Comparison of ENCODE assay signal across 8 cellular contexts in genomic region chr14:102437997-102438922, GRCh38.
A peak's percentile ranks its signal among the peaks of the same experiment; 100 is the strongest.
DNase-seq lines count a peak whose midpoint lies in the region; ATAC-seq and TF ChIP-seq lines count a peak whose summit lies in the region.

No MANE protein-coding gene starts in this region.

- peaks cover 2% of the 10 kb centered on the region for H3K36me3 Mint-ChIP-seq in activated CD4-positive, alpha-beta memory T cell treated with anti-CD3 and anti-CD28 coated beads, Interleukin-2, amount 10 ng/mL, durations not matched to agents 7 days and 5 days (ENCODE audit: low read depth)

- in situ Hi-C loops in HAP-1 (cut with MboI; ENCODE audit: low sequenced_read_pairs) = no loop called here

- ATAC-seq in lower lobe of right lung (peak; percentile 95 to 96), GM18858 (IDR thresholded peaks at IDR 0.05; ENCODE audit: unreplicated experiment) (no peak)

- H3K9me3 ChIP-seq in BE2C = no peaks in the 10 kb centered on the region
- no peaks in the 10 kb centered on the region for H3K9me3 ChIP-seq in HAP-1
- no peaks in the 10 kb centered on the region for H3K9me3 ChIP-seq in lower lobe of right lung

- peak; percentile 93 for DNase-seq in BE2C
- DNase-seq in HAP-1 (ENCODE audit: low spot score in 2 of 2) = peak; percentile 85 to 95
- DNase-seq in NCI-H526 treated with DMSO at 0.1 percent for 48 hours (lab: John Stamatoyannopoulos, UW) = peak; percentile 74
- peak; percentile 64 for DNase-seq in activated CD4-positive, alpha-beta memory T cell treated with anti-CD3 and anti-CD28 coated beads, Interleukin-2, amount 10 ng/mL, durations not matched to agents 7 days and 5 days
- DNase-seq in dorsolateral prefrontal cortex = peak; percentile 84 to 94 (median 90)
- peak; percentile 88 for DNase-seq in lower lobe of right lung
- DNase-seq in stimulated activated CD4-positive, alpha-beta T cell treated with anti-CD3 and anti-CD28 coated beads, Interleukin-4, amount 100 ng/mL, for 4 hours = peak; percentile 34 to 60

- H3K36me3 ChIP-seq in BE2C (peaks cover 6% of the 10 kb centered on the region; the same call in 1 of the 2 replicates), HAP-1 (replicated peaks) (peaks cover 11% of the 10 kb centered on the region; the same call in 1 of the 2 replicates), lower lobe of right lung (peaks cover 62% of the 10 kb centered on the region)

- H3K27me3 ChIP-seq in BE2C (no peaks in the 10 kb centered on the region), HAP-1 (ENCODE audit: low read depth) (no peaks in the 10 kb centered on the region), dorsolateral prefrontal cortex (no peaks in the 10 kb centered on the region), lower lobe of right lung (ENCODE audit: low read depth) (no peaks in the 10 kb centered on the region)

- peak overlapping the region in 57 of 59 donors; percentile 9 to 92 (median 78) for H3K27ac ChIP-seq in dorsolateral prefrontal cortex
- no peak overlapping the region for H3K27ac ChIP-seq in lower lobe of right lung

- intact Hi-C loops in dorsolateral prefrontal cortex (cut with DNase I) = loop anchor here (1.0 to 10.0 kb wide), 5 partner anchors 76 to 393 kb away; partner anchors contain the start of genes RCOR1 (in 2 of the 2), CINP (in 1 of the 2) and TECPR2 (in 1 of the 2)
- intact Hi-C loops in lower lobe of right lung (cut with DNase I) = loop anchor here (5.0 kb wide), 1 partner anchor 79 kb away; no protein-coding TSS in a partner anchor

- H3K4me3 Mint-ChIP-seq in activated CD4-positive, alpha-beta memory T cell treated with anti-CD3 and anti-CD28 coated beads, Interleukin-2, amount 10 ng/mL, durations not matched to agents 7 days and 5 days = no peak overlapping the region

- H3K9me3 Mint-ChIP-seq in activated CD4-positive, alpha-beta memory T cell treated with anti-CD3 and anti-CD28 coated beads, Interleukin-2, amount 10 ng/mL, durations not matched to agents 7 days and 5 days = no peaks in the 10 kb centered on the region

- H3K27ac Mint-ChIP-seq in activated CD4-positive, alpha-beta memory T cell treated with anti-CD3 and anti-CD28 coated beads, Interleukin-2, amount 10 ng/mL, durations not matched to agents 7 days and 5 days = no peak overlapping the region

- H3K4me1 ChIP-seq in BE2C (peaks cover 7% of the 10 kb centered on the region; the same call in 1 of the 2 replicates), HAP-1 (peaks cover 5% of the 10 kb centered on the region), lower lobe of right lung (peaks cover 8% of the 10 kb centered on the region)

- H3K27me3 Mint-ChIP-seq in activated CD4-positive, alpha-beta memory T cell treated with anti-CD3 and anti-CD28 coated beads, Interleukin-2, amount 10 ng/mL, durations not matched to agents 7 days and 5 days = no peaks in the 10 kb centered on the region

- H3K4me3 ChIP-seq in BE2C (ENCODE audit: low read depth, low read length) = peak overlapping the region; percentile 33
- peak overlapping the region; percentile 5 for H3K4me3 ChIP-seq in HAP-1
- peak overlapping the region in 57 of 59 donors; percentile 2 to 63 (median 43) for H3K4me3 ChIP-seq in dorsolateral prefrontal cortex
- H3K4me3 ChIP-seq in lower lobe of right lung = peak overlapping the region; percentile 33

- POLR2A ChIA-PET in activated CD4-positive, alpha-beta memory T cell treated with anti-CD3 and anti-CD28 coated beads, Interleukin-2, amount 10 ng/mL, durations not matched to agents 7 days and 5 days (lab: Charles Lee) = interaction anchor here (1.1 kb wide), 1 partner anchor 21 kb away, joined by 3 read pairs; no protein-coding TSS in a partner anchor

- CTCF ChIA-PET in activated CD4-positive, alpha-beta memory T cell treated with anti-CD3 and anti-CD28 coated beads, Interleukin-2, amount 10 ng/mL, durations not matched to agents 7 days and 5 days (lab: Charles Lee) = interaction anchor here (0.7 to 2.9 kb wide), 28 partner anchors 8 to 337 kb away, joined by 3 to 45 read pairs (median 5); partner anchors contain the start of gene ANKRD9

- H3K4me1 Mint-ChIP-seq in activated CD4-positive, alpha-beta memory T cell treated with anti-CD3 and anti-CD28 coated beads, Interleukin-2, amount 10 ng/mL, durations not matched to agents 7 days and 5 days = no peaks in the 10 kb centered on the region

- peak; percentile 75 for TF ChIP-seq CTCF in BE2C (IDR thresholded peaks at IDR 0.05; ENCODE audit: low read depth, low read length)
- peak; percentile 74 to 97 (median 92) for TF ChIP-seq CTCF in dorsolateral prefrontal cortex (IDR thresholded peaks at IDR 0.05 in 54 of 56, conservative IDR thresholded peaks at IDR 0.05 in 2 of 56; ENCODE audit: low read depth in 1 of 56, partially characterized antibody in 56 of 56)
- TF ChIP-seq CTCF in lower lobe of right lung (IDR thresholded peaks at IDR 0.05) = peak; percentile 84
